ENCODE assay signal across 8 cellular contexts in genomic region chr11:5596611-5597201, GRCh38. TPM values are rescaled to one million over a fixed set of nuclear protein-coding genes. Genes with fewer than 3 reads are reported as not detected.
DNase-seq lines count a peak whose midpoint lies in the region; ATAC-seq and TF ChIP-seq lines count a peak whose summit lies in the region.

A gene with protein sequence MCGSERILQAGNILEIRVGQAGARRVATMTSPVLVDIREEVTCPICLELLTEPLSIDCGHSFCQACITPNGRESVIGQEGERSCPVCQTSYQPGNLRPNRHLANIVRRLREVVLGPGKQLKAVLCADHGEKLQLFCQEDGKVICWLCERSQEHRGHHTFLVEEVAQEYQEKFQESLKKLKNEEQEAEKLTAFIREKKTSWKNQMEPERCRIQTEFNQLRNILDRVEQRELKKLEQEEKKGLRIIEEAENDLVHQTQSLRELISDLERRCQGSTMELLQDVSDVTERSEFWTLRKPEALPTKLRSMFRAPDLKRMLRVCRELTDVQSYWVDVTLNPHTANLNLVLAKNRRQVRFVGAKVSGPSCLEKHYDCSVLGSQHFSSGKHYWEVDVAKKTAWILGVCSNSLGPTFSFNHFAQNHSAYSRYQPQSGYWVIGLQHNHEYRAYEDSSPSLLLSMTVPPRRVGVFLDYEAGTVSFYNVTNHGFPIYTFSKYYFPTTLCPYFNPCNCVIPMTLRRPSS (plus strand): TSS chr11:5596637. CDS start chr11:5596898, 261 bp downstream.

- ATAC-seq in GM18505 (IDR thresholded peaks at IDR 0.05; ENCODE audit: unreplicated experiment) (peak; percentile 38), HG03442 (IDR thresholded peaks at IDR 0.05; ENCODE audit: unreplicated experiment) (peak; percentile 44)
- no peak for ATAC-seq in activated naive CD8-positive, alpha-beta T cell treated with anti-CD3 and anti-CD28 coated beads, Interleukin-2, amount 50 U/mL, for 24 hours

- no peaks in the 10 kb centered on the region for H3K9me3 ChIP-seq in hepatocyte (ENCODE audit: low read depth)

- H3K4me1 ChIP-seq in hepatocyte (ENCODE audit: insufficient read depth): no peaks in the 10 kb centered on the region

- TF ChIP-seq CTCF in hepatocyte (IDR thresholded peaks at IDR 0.05; ENCODE audit: poor library complexity) (no peak), retinal pigment epithelial cell (conservative IDR thresholded peaks at IDR 0.05; ENCODE audit: low read depth, low read length) (no peak)

- no peaks in the 10 kb centered on the region for H3K36me3 ChIP-seq in hepatocyte (replicated peaks; ENCODE audit: insufficient read depth, low read depth)

- H3K27ac Mint-ChIP-seq in activated naive CD8-positive, alpha-beta T cell treated with anti-CD3 and anti-CD28 coated beads, Interleukin-2, amount 50 U/mL, for 24 hours: peak within 1 kb of the TSS; percentile 67

- H3K4me2 ChIP-seq in hepatocyte: peak within 1 kb of the TSS; percentile 83

- H3K27me3 ChIP-seq in hepatocyte: no peaks in the 10 kb centered on the region

- H4K20me1 ChIP-seq in hepatocyte (ENCODE audit: insufficient read depth, poor library complexity, severe bottlenecking): no peaks in the 10 kb centered on the region

- peak within 1 kb of the TSS; percentile 78 for H3K4me3 Mint-ChIP-seq in activated naive CD8-positive, alpha-beta T cell treated with anti-CD3 and anti-CD28 coated beads, Interleukin-2, amount 50 U/mL, for 24 hours

- TF ChIP-seq POLR2A in GM18505 (IDR thresholded peaks at IDR 0.05; ENCODE audit: borderline replicate concordance, extremely low read depth, insufficient read depth, insufficient read length): no peak

- H3K4me1 Mint-ChIP-seq in activated naive CD8-positive, alpha-beta T cell treated with anti-CD3 and anti-CD28 coated beads, Interleukin-2, amount 50 U/mL, for 24 hours: peaks cover 8% of the 10 kb centered on the region

- peak within 1 kb of the TSS; percentile 82 for H2AFZ ChIP-seq in hepatocyte

- peaks cover 9% of the 10 kb centered on the region for H3K27me3 Mint-ChIP-seq in activated naive CD8-positive, alpha-beta T cell treated with anti-CD3 and anti-CD28 coated beads, Interleukin-2, amount 50 U/mL, for 24 hours

- H3K4me3 ChIP-seq in hepatocyte (peak within 1 kb of the TSS; percentile 48), retinal pigment epithelial cell (ENCODE audit: low read length) (peak within 1 kb of the TSS; percentile 60)

- DNase-seq in A172 (ENCODE audit: low spot score): peak; percentile 16
- no peak for DNase-seq in activated naive CD8-positive, alpha-beta T cell treated with anti-CD3 and anti-CD28 coated beads, Interleukin-2, amount 50 U/mL, for 24 hours
- peak; percentile 80 for DNase-seq in hepatocyte (ENCODE audit: low spot score)
- no peak for DNase-seq in retinal pigment epithelial cell (ENCODE audit: low read depth)
- no peak for DNase-seq in activated effector memory CD4-positive, alpha-beta T cell treated with anti-CD3 and anti-CD28 coated beads, Interleukin-2, amount 50 U/mL, for 16 hours
- DNase-seq in NCI-H345 treated with DMSO at 0.1 percent for 48 hours (lab: John Stamatoyannopoulos, UW; ENCODE audit: unreplicated experiment): no peak

- H3K36me3 Mint-ChIP-seq in activated naive CD8-positive, alpha-beta T cell treated with anti-CD3 and anti-CD28 coated beads, Interleukin-2, amount 50 U/mL, for 24 hours (ENCODE audit: low read depth): no peaks in the 10 kb centered on the region

- peaks cover 5% of the 10 kb centered on the region for H3K79me2 ChIP-seq in hepatocyte

- 9% methylated on average over 20 of the region's 20 CpGs for WGBS in hepatocyte (ENCODE audit: low lambda C conversion rate, missing lambda C conversion rate)

- no peaks in the 10 kb centered on the region for H3K9me2 ChIP-seq in hepatocyte (replicated peaks; ENCODE audit: insufficient read depth)

- H3K9me3 Mint-ChIP-seq in activated naive CD8-positive, alpha-beta T cell treated with anti-CD3 and anti-CD28 coated beads, Interleukin-2, amount 50 U/mL, for 24 hours: no peaks in the 10 kb centered on the region

- peak within 1 kb of the TSS; percentile 66 for H3K27ac ChIP-seq in hepatocyte

RNA-seq across cellular contexts. Expression of the gene that starts here (rescaled TPM):
- total RNA-seq in A172 (2014; rRNA removed; shearing (Covaris generic)): 5.0 and 6.7 TPM in 2 replicates
- total RNA-seq in hepatocyte: 6.6 and 10.7 TPM in 2 replicates
- polyA plus RNA-seq in hepatocyte: 4.3 and 8.0 TPM in 2 replicates

Comparison
In these comparisons a context has a peak if more than half of its experiments do, and no peak if none do; other contexts are left out.
1. DNase-seq: peak in A172 (single experiment) and hepatocyte (single experiment); none in activated naive CD8-positive, alpha-beta T cell treated with anti-CD3 and anti-CD28 coated beads, Interleukin-2, amount 50 U/mL, for 24 hours (single experiment), retinal pigment epithelial cell (single experiment), activated effector memory CD4-positive, alpha-beta T cell treated with anti-CD3 and anti-CD28 coated beads, Interleukin-2, amount 50 U/mL, for 16 hours (single experiment) and NCI-H345 treated with DMSO at 0.1 percent for 48 hours (single experiment).